15 cellular contexts compared by ENCODE assay signal in genomic region chr6:149094934-149095341, GRCh38.
DNase-seq lines count a peak whose midpoint lies in the region; ATAC-seq and TF ChIP-seq lines count a peak whose summit lies in the region.
"Had no signal": no experiment of that assay in that cellular context is flagged by ENCODE, and none has a peak within 500 bp of the region (broad histone marks: within the 10 kb centered on the region; RNA-seq: fewer than 3 reads in every experiment).

No MANE protein-coding gene starts in this region.

- peak overlapping the region; percentile 95 for H3K27ac Mint-ChIP-seq in activated CD4-positive, alpha-beta T cell treated with anti-CD3 and anti-CD28 coated beads, Interleukin-2, amount 10 ng/mL, durations not matched to agents 24 days and 14 days
- H3K27ac Mint-ChIP-seq in T-cell (peak overlapping the region; percentile 96), chondrocyte (ENCODE audit: unreplicated experiment) (peak overlapping the region; percentile 0)

- H3K27me3 ChIP-seq in osteoblast (ENCODE audit: insufficient read depth, low read length): no peaks in the 10 kb centered on the region
- H3K27me3 ChIP-seq: hepatocyte, SJCRH30, uterus had no signal

- peaks cover 11% of the 10 kb centered on the region for H3K9me3 Mint-ChIP-seq in activated CD4-positive, alpha-beta T cell treated with anti-CD3 and anti-CD28 coated beads, Interleukin-2, amount 10 ng/mL, durations not matched to agents 24 days and 14 days
- H3K9me3 Mint-ChIP-seq in T-cell: peaks cover 10 to 24% (median 15%) of the 10 kb centered on the region in 3 donors
- H3K9me3 Mint-ChIP-seq in chondrocyte (ENCODE audit: low read depth): peaks cover 17% of the 10 kb centered on the region

- CTCF ChIA-PET in T-cell (lab: Charles Lee): interaction anchor here in 1 of 2 donors (0.6 to 1.1 kb wide), 3 partner anchors 9 to 322 kb away, joined by 3 to 5 read pairs (median 3); no protein-coding TSS in a partner anchor

- peaks cover 25% of the 10 kb centered on the region for H3K4me1 ChIP-seq in osteoblast (ENCODE audit: insufficient read depth, low read length)
- H3K4me1 ChIP-seq: lower lobe of right lung, SJCRH30, uterus had no signal

- no peaks in the 10 kb centered on the region for H4K20me1 ChIP-seq in osteoblast (ENCODE audit: insufficient read depth, low read length)

- peak overlapping the region; percentile 71 for H3K4me3 Mint-ChIP-seq in activated CD4-positive, alpha-beta T cell treated with anti-CD3 and anti-CD28 coated beads, Interleukin-2, amount 10 ng/mL, durations not matched to agents 24 days and 14 days
- H3K4me3 Mint-ChIP-seq in T-cell (peak overlapping the region; percentile 56 to 63 (median 56)), chondrocyte (ENCODE audit: unreplicated experiment) (no peak overlapping the region)

- ATAC-seq in T-cell (replicated peaks in 1 of 4) (peak; percentile 64 to 83 (median 78)), HG03139 (IDR thresholded peaks at IDR 0.05; ENCODE audit: unreplicated experiment) (no peak), Right ventricle myocardium superior (ENCODE audit: poor library complexity) (no peak), GM19455 (IDR thresholded peaks at IDR 0.05; ENCODE audit: unreplicated experiment) (no peak)
- ATAC-seq: lower lobe of right lung had no signal

- DNase-seq in activated CD4-positive, alpha-beta T cell treated with anti-CD3 and anti-CD28 coated beads, Interleukin-2, amount 10 ng/mL, durations not matched to agents 24 days and 14 days: peak; percentile 78
- DNase-seq in activated CD4-positive, alpha-beta T cell treated with anti-CD3 and anti-CD28 coated beads for 48 hours: no peak
- no peak for DNase-seq in T-cell
- DNase-seq in chondrocyte (ENCODE audit: low spot score): no peak
- peak; percentile 30 for DNase-seq in osteoblast (ENCODE audit: insufficient read length, low spot score, missing footprints)
- no peak for DNase-seq in Right ventricle myocardium superior
- DNase-seq: aorta, lower lobe of right lung, NCI-H1417, SJCRH30, uterus had no signal

- no peaks in the 10 kb centered on the region for H3K79me2 ChIP-seq in osteoblast (ENCODE audit: insufficient read depth, low read length)
- H3K79me2 ChIP-seq: hepatocyte had no signal

- H3K36me3 Mint-ChIP-seq in activated CD4-positive, alpha-beta T cell treated with anti-CD3 and anti-CD28 coated beads, Interleukin-2, amount 10 ng/mL, durations not matched to agents 24 days and 14 days (ENCODE audit: low read depth): peaks cover 31% of the 10 kb centered on the region
- H3K36me3 Mint-ChIP-seq in T-cell: peaks cover 17% of the 10 kb centered on the region
- peaks cover 3% of the 10 kb centered on the region for H3K36me3 Mint-ChIP-seq in chondrocyte (ENCODE audit: low read depth)

- H3K4me2 ChIP-seq in osteoblast (ENCODE audit: insufficient read depth, low read length): peak overlapping the region; percentile 43
- H3K4me2 ChIP-seq: hepatocyte had no signal

- no peaks in the 10 kb centered on the region for H3K36me3 ChIP-seq in osteoblast (ENCODE audit: insufficient read depth, low read length)
- H3K36me3 ChIP-seq: HAP-1, lower lobe of right lung, SJCRH30, uterus had no signal

- no peaks in the 10 kb centered on the region for H3K27me3 Mint-ChIP-seq in activated CD4-positive, alpha-beta T cell treated with anti-CD3 and anti-CD28 coated beads, Interleukin-2, amount 10 ng/mL, durations not matched to agents 24 days and 14 days
- H3K27me3 Mint-ChIP-seq in T-cell (no peaks in the 10 kb centered on the region), chondrocyte (ENCODE audit: low read depth) (no peaks in the 10 kb centered on the region)

- no peak overlapping the region for H3K4me3 ChIP-seq in osteoblast (ENCODE audit: insufficient read depth, low read length)
- H3K4me3 ChIP-seq: HAP-1, hepatocyte, lower lobe of right lung, SJCRH30, uterus had no signal

- no peak overlapping the region for H2AFZ ChIP-seq in osteoblast (ENCODE audit: low read length)
- H2AFZ ChIP-seq: hepatocyte had no signal

- H3K27ac ChIP-seq in osteoblast (ENCODE audit: low read depth, low read length): no peak overlapping the region
- H3K27ac ChIP-seq: hepatocyte, lower lobe of right lung, SJCRH30, uterus had no signal

- intact Hi-C loops in activated CD4-positive, alpha-beta T cell treated with anti-CD3 and anti-CD28 coated beads, Interleukin-2, amount 10 ng/mL, durations not matched to agents 24 days and 14 days (cut with micrococcal nuclease): loop anchor here (1.0 to 2.0 kb wide), 8 partner anchors 10 to 222 kb away; partner anchors contain the start of gene TAB2
- intact Hi-C loops in Right ventricle myocardium superior (cut with DNase I): no loop called here

- POLR2A ChIA-PET in T-cell (lab: Charles Lee): interaction anchor here (0.5 to 1.0 kb wide), 6 partner anchors 14 to 230 kb away, joined by 3 to 4 read pairs (median 4); no protein-coding TSS in a partner anchor

- peaks cover 68% of the 10 kb centered on the region for H3K4me1 Mint-ChIP-seq in activated CD4-positive, alpha-beta T cell treated with anti-CD3 and anti-CD28 coated beads, Interleukin-2, amount 10 ng/mL, durations not matched to agents 24 days and 14 days
- H3K4me1 Mint-ChIP-seq in T-cell (peaks cover 41 to 65% (median 55%) of the 10 kb centered on the region in 3 donors), chondrocyte (ENCODE audit: low read depth) (peaks cover 28% of the 10 kb centered on the region)

- no peaks in the 10 kb centered on the region for H3K9me3 ChIP-seq in osteoblast (ENCODE audit: low read depth, low read length)

- no peak for TF ChIP-seq CTCF in chondrocyte (IDR thresholded peaks at IDR 0.05)
- no peak for TF ChIP-seq CTCF in osteoblast (IDR thresholded peaks at IDR 0.05; ENCODE audit: extremely low read depth, low read depth, low read length)

Comparison
In these comparisons a context has a peak if more than half of its experiments do, and no peak if none do; other contexts are left out.
1. DNase-seq: peak in activated CD4-positive, alpha-beta T cell treated with anti-CD3 and anti-CD28 coated beads, Interleukin-2, amount 10 ng/mL, durations not matched to agents 24 days and 14 days (single experiment) and osteoblast (single experiment); none in activated CD4-positive, alpha-beta T cell treated with anti-CD3 and anti-CD28 coated beads for 48 hours (single experiment), T-cell (0 of 34), chondrocyte (single experiment) and Right ventricle myocardium superior (single experiment).
2. H3K27ac Mint-ChIP-seq: peak in every context shown above with its lines; median percentile 96 in T-cell; 95 in activated CD4-positive, alpha-beta T cell treated with anti-CD3 and anti-CD28 coated beads, Interleukin-2, amount 10 ng/mL, durations not matched to agents 24 days and 14 days; 0 in chondrocyte.
3. ATAC-seq: peak in T-cell (4 of 4); none in HG03139 (single experiment), Right ventricle myocardium superior (single experiment) and GM19455 (single experiment).